In the genomic region with DNA sequence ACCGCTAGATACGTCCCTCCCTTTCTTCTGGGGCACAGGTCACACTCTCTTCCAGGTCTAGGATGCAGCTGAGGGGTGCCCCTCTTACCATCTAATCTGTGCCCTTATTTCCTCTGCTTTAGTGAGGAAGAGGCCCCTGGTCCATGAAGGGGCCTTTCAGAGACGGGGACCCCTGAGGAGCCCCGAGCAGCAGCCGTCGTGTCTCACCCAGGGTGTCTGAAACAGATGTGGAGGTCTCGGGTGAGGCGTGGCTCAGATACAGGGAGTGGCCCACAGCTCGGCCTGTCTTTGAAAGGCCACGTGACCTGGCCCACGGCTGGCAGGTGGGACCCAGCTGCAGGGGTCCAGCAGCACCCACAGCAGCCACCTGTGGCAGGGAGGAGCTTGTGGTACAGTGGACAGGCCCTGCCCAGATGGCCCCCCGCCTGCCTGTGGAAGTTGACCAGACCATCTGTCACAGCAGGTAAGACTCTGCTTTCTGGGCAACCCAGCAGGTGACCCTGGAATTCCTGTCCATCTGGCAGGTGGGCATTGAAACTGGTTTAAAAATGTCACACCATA, we compare ENCODE assay signal across 1 cellular context.
TF ChIP-seq lines count a peak whose summit lies in the region.

No MANE protein-coding gene starts in this region.

TF ChIP-seq in HepG2, 621 proteins besides CTCF, POLR2A, EP300 and RAD21:
- TF ChIP-seq ZNF549 (CRISPR knock-in tag; IDR thresholded peaks at IDR 0.05) = no peak
- no peak for TF ChIP-seq BRCA1 (CRISPR knock-in tag; IDR thresholded peaks at IDR 0.05)
- TF ChIP-seq, protein P1, sequence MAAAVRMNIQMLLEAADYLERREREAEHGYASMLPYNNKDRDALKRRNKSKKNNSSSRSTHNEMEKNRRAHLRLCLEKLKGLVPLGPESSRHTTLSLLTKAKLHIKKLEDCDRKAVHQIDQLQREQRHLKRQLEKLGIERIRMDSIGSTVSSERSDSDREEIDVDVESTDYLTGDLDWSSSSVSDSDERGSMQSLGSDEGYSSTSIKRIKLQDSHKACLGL (CRISPR knock-in tag; IDR thresholded peaks at IDR 0.05) = 0 out of 2 replicates have a peak, but pooled peaks have one; percentile 38
